ENCODE assay signal across 8 cellular contexts in the genomic region with DNA sequence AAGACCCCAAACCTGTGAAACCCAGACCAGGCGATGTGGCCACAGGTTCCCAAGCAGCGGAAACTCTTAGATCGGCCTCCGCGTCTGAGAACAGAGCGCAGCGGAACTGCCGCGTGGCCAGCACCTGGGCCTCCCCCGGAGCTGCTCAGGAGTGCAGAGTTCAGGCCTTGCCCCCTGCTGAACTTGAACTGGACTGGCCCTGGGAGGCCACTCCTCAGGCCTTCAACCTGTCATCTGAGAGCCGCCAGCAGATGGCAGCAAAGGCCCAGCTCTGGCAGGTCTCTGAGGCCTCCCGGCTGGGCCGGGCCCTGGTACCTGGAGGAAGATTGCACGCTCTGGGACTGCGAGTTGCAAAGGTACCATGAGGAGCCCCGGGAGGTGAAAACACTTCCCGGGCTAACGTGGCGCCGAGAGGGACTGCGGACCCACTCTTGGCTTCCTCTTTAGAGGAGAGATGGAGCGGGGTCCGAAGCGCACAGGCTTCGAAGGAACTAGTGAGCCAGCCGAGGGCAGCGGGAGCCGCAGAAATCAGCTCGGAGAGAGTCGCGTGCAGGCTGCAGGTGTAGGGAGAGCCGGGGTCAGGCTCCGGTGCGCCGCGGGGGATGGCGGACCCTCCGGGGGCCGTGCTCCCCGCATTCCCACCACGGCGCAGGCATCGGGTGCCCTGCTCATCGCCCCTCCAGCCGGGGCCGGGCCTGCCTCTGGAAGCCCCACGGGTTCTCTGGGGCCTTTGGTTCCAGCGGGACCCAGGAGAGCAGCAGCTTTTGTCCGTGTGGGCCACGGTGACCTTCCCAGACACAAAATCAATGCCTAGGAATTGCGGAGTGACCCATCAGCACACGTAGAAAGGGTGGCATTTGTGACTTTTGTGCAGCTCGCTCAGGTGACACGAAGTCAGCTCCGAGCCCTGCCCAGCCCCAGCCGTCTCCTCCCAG.
A peak's percentile ranks its signal among the peaks of the same experiment; 100 is the strongest.
DNase-seq lines count a peak whose midpoint lies in the region; ATAC-seq lines count a peak whose summit lies in the region.

No MANE protein-coding gene starts in this region.

- ATAC-seq in GM19438 (IDR thresholded peaks at IDR 0.05; ENCODE audit: low read depth, unreplicated experiment) (peak; percentile 99), HG03521 (IDR thresholded peaks at IDR 0.05; ENCODE audit: unreplicated experiment) (peak; percentile 89)

- peak overlapping the region; percentile 0 to 16 for H3K4me3 ChIP-seq in esophagus (ENCODE audit: low read depth in 1 of 2, low read length in 2 of 2)
- H3K4me3 ChIP-seq in muscle layer of colon (ENCODE audit: low read depth in 1 of 2, low read length in 2 of 2), result peak overlapping the region; percentile 24 to 54

- H3K4me1 ChIP-seq in esophagus (ENCODE audit: control insufficient read depth in 2 of 2, insufficient read depth in 2 of 2, low read length in 1 of 2), result peaks cover 0 to 2% of the 10 kb centered on the region in 2 donors
- peaks cover 4% of the 10 kb centered on the region for H3K4me1 ChIP-seq in muscle layer of colon (ENCODE audit: insufficient read depth, low read length)

- no peaks in the 10 kb centered on the region for H3K36me3 ChIP-seq in esophagus (ENCODE audit: control insufficient read depth in 2 of 2, insufficient read depth in 2 of 2, low read length in 1 of 2)
- H3K36me3 ChIP-seq in muscle layer of colon (ENCODE audit: insufficient read depth, low read length), result no peaks in the 10 kb centered on the region

- 14 to 19% methylated on average over 49 to 56 of the region's 56 CpGs for whole genome bisulfite sequencing in esophagus, 2 donors

- H3K27ac ChIP-seq in esophagus (ENCODE audit: low read depth in 2 of 2, low read length in 1 of 2), result no peak overlapping the region
- no peak overlapping the region for H3K27ac ChIP-seq in muscle layer of colon (ENCODE audit: low read depth, low read length)

- peaks cover 0 to 3% of the 10 kb centered on the region in 2 donors for H3K27me3 ChIP-seq in esophagus (ENCODE audit: control insufficient read depth in 1 of 2, insufficient read depth in 2 of 2, low read length in 2 of 2)
- H3K27me3 ChIP-seq in muscle layer of colon (ENCODE audit: control insufficient read depth in 1 of 2, insufficient read depth in 2 of 2, low read length in 2 of 2), result peaks cover 0 to 19% of the 10 kb centered on the region in 2 donors

- H3K9ac ChIP-seq in muscle layer of colon (ENCODE audit: low read length), result no peak overlapping the region

- peaks cover 2 to 13% of the 10 kb centered on the region in 2 donors for H3K9me3 ChIP-seq in esophagus (ENCODE audit: control insufficient read depth in 2 of 2, insufficient read depth in 1 of 2, low read depth in 1 of 2, low read length in 1 of 2)
- no peaks in the 10 kb centered on the region for H3K9me3 ChIP-seq in muscle layer of colon (ENCODE audit: low read length)

- peak; percentile 36 for DNase-seq in CMK (ENCODE audit: low read depth)
- DNase-seq in NOMO-1 treated with DMSO at 0.1 percent for 48 hours (lab: John Stamatoyannopoulos, UW; ENCODE audit: unreplicated experiment), result peak; percentile 17
- peak; percentile 86 for DNase-seq in activated T-cell treated with anti-CD3 and anti-CD28 coated beads for 4 hours
- peak; percentile 98 for DNase-seq in stimulated activated CD8-positive, alpha-beta memory T cell treated with anti-CD3 and anti-CD28 coated beads, Interleukin-4, amount 100 ng/mL, for 48 hours

Comparison
In these comparisons a context has a peak if more than half of its experiments do, and no peak if none do; other contexts are left out.
1. DNase-seq: peak in every context shown above with its lines; median percentile 98 in stimulated activated CD8-positive, alpha-beta memory T cell treated with anti-CD3 and anti-CD28 coated beads, Interleukin-4, amount 100 ng/mL, for 48 hours; 86 in activated T-cell treated with anti-CD3 and anti-CD28 coated beads for 4 hours; 36 in CMK; 17 in NOMO-1 treated with DMSO at 0.1 percent for 48 hours.